Comparison of ENCODE assay signal across 21 cellular contexts in the genomic region with DNA sequence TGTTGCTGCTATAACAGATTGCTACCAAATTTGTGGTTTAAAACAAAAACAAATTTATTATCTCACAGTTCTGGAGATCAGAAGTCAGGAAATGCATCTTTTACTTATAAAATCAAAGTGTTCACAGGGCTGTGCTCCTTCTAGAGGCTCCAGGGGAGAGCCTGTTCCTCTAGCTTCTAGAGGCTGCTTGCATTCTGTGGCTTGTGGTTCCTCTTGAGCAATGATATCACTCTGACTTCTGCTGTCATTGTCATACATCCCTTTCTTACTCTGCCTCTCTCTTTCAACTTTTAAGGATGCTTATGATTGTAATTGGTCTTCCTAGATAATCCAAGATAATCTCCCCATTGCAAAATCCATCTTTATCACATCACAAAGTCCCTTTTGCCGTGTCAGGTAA. TPM values are rescaled to one million over a fixed set of nuclear protein-coding genes. Genes with fewer than 3 reads are reported as not detected.
"Had no signal": no experiment of that assay in that cellular context is flagged by ENCODE, and none has a peak within 500 bp of the region (broad histone marks: within the 10 kb centered on the region; RNA-seq: fewer than 3 reads in every experiment).

No MANE protein-coding gene starts in this region.

- H3K9me3 ChIP-seq: esophagus muscularis mucosa, gastroesophageal sphincter, heart left ventricle, mucosa of descending colon, right atrium auricular region, suprapubic skin, transverse colon had no signal

- H3K4me3 Mint-ChIP-seq: activated naive CD8-positive, alpha-beta T cell; memory B cell; naive B cell; neural crest cell; stimulated activated naive CD8-positive, alpha-beta T cell treated with anti-CD3 and anti-CD28 coated beads, Interleukin-15, amount 100 ng/mL, for 72 hours had no signal

- H3K36me3 ChIP-seq: cardiac muscle cell, esophagus muscularis mucosa, gastroesophageal sphincter, heart left ventricle, right atrium auricular region, suprapubic skin, transverse colon, WERI-Rb-1 had no signal

- H3K4me3 ChIP-seq: cardiac muscle cell, esophagus muscularis mucosa, gastroesophageal sphincter, heart left ventricle, mucosa of descending colon, right atrium auricular region, suprapubic skin, transverse colon had no signal

- H3K36me3 Mint-ChIP-seq: activated naive CD8-positive, alpha-beta T cell; memory B cell; naive B cell had no signal

- H3K4me1 ChIP-seq: esophagus muscularis mucosa, gastroesophageal sphincter, heart left ventricle, right atrium auricular region, suprapubic skin, transverse colon had no signal

- H3K27me3 ChIP-seq: right atrium auricular region had no signal

- H3K4me1 Mint-ChIP-seq: memory B cell; naive B cell; neural crest cell; stimulated activated naive CD8-positive, alpha-beta T cell treated with anti-CD3 and anti-CD28 coated beads, Interleukin-15, amount 100 ng/mL, for 72 hours had no signal

- H3K9me3 Mint-ChIP-seq: neural crest cell had no signal

- ATAC-seq: gastroesophageal sphincter; heart left ventricle; left ventricle myocardium superior; mucosa of descending colon; stimulated activated naive CD8-positive, alpha-beta T cell treated with anti-CD3 and anti-CD28 coated beads, Interleukin-15, amount 100 ng/mL, for 72 hours had no signal

- H3K27ac ChIP-seq: cardiac muscle cell, esophagus muscularis mucosa, gastroesophageal sphincter, heart left ventricle, right atrium auricular region, suprapubic skin, transverse colon, WERI-Rb-1 had no signal

- H3K27ac Mint-ChIP-seq: activated naive CD8-positive, alpha-beta T cell; memory B cell; naive B cell; stimulated activated naive CD8-positive, alpha-beta T cell treated with anti-CD3 and anti-CD28 coated beads, Interleukin-15, amount 100 ng/mL, for 72 hours had no signal

- DNase-seq: activated CD4-positive, alpha-beta T cell treated with anti-CD3 and anti-CD28 coated beads, Interleukin-2, amount 50 U/mL, for 48 hours; dermis blood vessel endothelial cell; effector memory CD4-positive, alpha-beta T cell; heart left ventricle; left ventricle myocardium superior; mucosa of descending colon; naive B cell; stimulated activated naive CD8-positive, alpha-beta T cell treated with anti-CD3 and anti-CD28 coated beads, Interleukin-15, amount 100 ng/mL, for 72 hours; T-helper 2 cell; transverse colon; WERI-Rb-1 had no signal

RNA-seq across cellular contexts. Expression of a gene that starts 6.1 kb away (rescaled TPM):
- total RNA-seq: chondrocyte, dermis blood vessel endothelial cell, endothelial cell of umbilical vein, left ventricle myocardium superior, right atrium auricular region had no signal
